Comparison of ENCODE assay signal across 17 cellular contexts in genomic region chr4:149719806-149720205, GRCh38.
"Had no signal": no experiment of that assay in that cellular context is flagged by ENCODE, and none has a peak within 500 bp of the region (broad histone marks: within the 10 kb centered on the region; RNA-seq: fewer than 3 reads in every experiment).

No MANE protein-coding gene starts in this region.

- H3K27ac Mint-ChIP-seq: activated CD4-positive, alpha-beta memory T cell treated with anti-CD3 and anti-CD28 coated beads for 36 hours; activated CD8-positive, alpha-beta memory T cell treated with anti-CD3 and anti-CD28 coated beads, Interleukin-2, amount 10 ng/mL, durations not matched to agents 7 days and 5 days; effector memory CD8-positive, alpha-beta T cell; immature natural killer cell; nephron; stimulated activated effector memory CD8-positive, alpha-beta T cell treated with anti-CD3 and anti-CD28 coated beads, Interleukin-12 subunit alpha, Interleukin-12 subunit beta, amount 100 ng/mL, for 72 hours had no signal

- H3K36me3 ChIP-seq: thoracic aorta had no signal

- H3K4me1 Mint-ChIP-seq: activated CD8-positive, alpha-beta memory T cell treated with anti-CD3 and anti-CD28 coated beads, Interleukin-2, amount 10 ng/mL, durations not matched to agents 7 days and 5 days; immature natural killer cell; nephron; stimulated activated effector memory CD8-positive, alpha-beta T cell treated with anti-CD3 and anti-CD28 coated beads, Interleukin-12 subunit alpha, Interleukin-12 subunit beta, amount 100 ng/mL, for 72 hours had no signal

- H3K9me3 ChIP-seq: thoracic aorta had no signal

- H3K4me3 ChIP-seq: thoracic aorta had no signal

- DNase-seq: activated CD4-positive, alpha-beta memory T cell treated with anti-CD3 and anti-CD28 coated beads for 36 hours; activated CD8-positive, alpha-beta memory T cell treated with anti-CD3 and anti-CD28 coated beads, Interleukin-2, amount 10 ng/mL, durations not matched to agents 7 days and 5 days; activated naive CD4-positive, alpha-beta T cell treated with anti-CD3 and anti-CD28 coated beads, Interleukin-2, amount 50 U/mL, for 16 hours; activated T-cell treated with anti-CD3 and anti-CD28 coated beads, Interleukin-2, amount 50 U/mL, for 1 hour; dermis blood vessel endothelial cell; effector memory CD8-positive, alpha-beta T cell; head of caudate nucleus; immature natural killer cell; mesendoderm; stimulated activated CD4-positive, alpha-beta T cell treated with anti-CD3 and anti-CD28 coated beads, Interleukin-12 subunit alpha, Interleukin-12 subunit beta, amount 100 ng/mL, for 4 hours; stimulated activated CD4-positive, alpha-beta T cell treated with anti-CD3 and anti-CD28 coated beads, Interleukin-2, amount 100 ng/mL, for 24 hours; T1000 had no signal

- H3K27me3 Mint-ChIP-seq: activated CD4-positive, alpha-beta memory T cell treated with anti-CD3 and anti-CD28 coated beads for 36 hours; activated CD8-positive, alpha-beta memory T cell treated with anti-CD3 and anti-CD28 coated beads, Interleukin-2, amount 10 ng/mL, durations not matched to agents 7 days and 5 days; effector memory CD8-positive, alpha-beta T cell had no signal

- ATAC-seq: activated CD8-positive, alpha-beta memory T cell treated with anti-CD3 and anti-CD28 coated beads, Interleukin-2, amount 10 ng/mL, durations not matched to agents 7 days and 5 days; effector memory CD8-positive, alpha-beta T cell; stimulated activated effector memory CD8-positive, alpha-beta T cell treated with anti-CD3 and anti-CD28 coated beads, Interleukin-12 subunit alpha, Interleukin-12 subunit beta, amount 100 ng/mL, for 72 hours had no signal

- H3K36me3 Mint-ChIP-seq: activated CD4-positive, alpha-beta memory T cell treated with anti-CD3 and anti-CD28 coated beads for 36 hours; activated CD8-positive, alpha-beta memory T cell treated with anti-CD3 and anti-CD28 coated beads, Interleukin-2, amount 10 ng/mL, durations not matched to agents 7 days and 5 days; immature natural killer cell; stimulated activated effector memory CD8-positive, alpha-beta T cell treated with anti-CD3 and anti-CD28 coated beads, Interleukin-12 subunit alpha, Interleukin-12 subunit beta, amount 100 ng/mL, for 72 hours had no signal

- H3K27ac ChIP-seq: epithelial cell of prostate, thoracic aorta, VCaP had no signal

- H3K9me3 Mint-ChIP-seq: activated CD4-positive, alpha-beta memory T cell treated with anti-CD3 and anti-CD28 coated beads for 36 hours had no signal

- H3K4me3 Mint-ChIP-seq: activated CD4-positive, alpha-beta memory T cell treated with anti-CD3 and anti-CD28 coated beads for 36 hours; activated CD8-positive, alpha-beta memory T cell treated with anti-CD3 and anti-CD28 coated beads, Interleukin-2, amount 10 ng/mL, durations not matched to agents 7 days and 5 days; effector memory CD8-positive, alpha-beta T cell; immature natural killer cell; nephron; stimulated activated effector memory CD8-positive, alpha-beta T cell treated with anti-CD3 and anti-CD28 coated beads, Interleukin-12 subunit alpha, Interleukin-12 subunit beta, amount 100 ng/mL, for 72 hours had no signal
